In the genomic region with DNA sequence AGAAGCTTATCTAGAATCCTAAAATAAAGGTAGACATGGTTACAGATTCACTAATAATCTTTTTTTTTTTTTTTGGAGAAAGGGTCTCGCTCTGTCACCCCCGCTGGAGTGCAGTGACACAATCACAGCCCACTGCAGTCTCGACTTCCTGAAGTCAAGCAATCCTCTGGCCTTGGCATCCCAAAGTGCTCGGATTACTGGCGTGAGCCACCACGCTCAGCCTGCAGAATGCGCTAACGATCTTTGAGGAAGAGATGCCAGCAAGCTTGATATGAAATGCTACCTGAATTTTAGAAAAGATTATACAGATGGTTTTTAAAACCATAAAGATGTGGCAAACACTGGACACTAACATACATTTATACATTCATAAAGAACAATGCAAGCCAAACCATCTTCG, we compare ENCODE assay signal across 14 cellular contexts.
"Had no signal": no experiment of that assay in that cellular context is flagged by ENCODE, and none has a peak within 500 bp of the region (broad histone marks: within the 10 kb centered on the region; RNA-seq: fewer than 3 reads in every experiment).

No MANE protein-coding gene starts in this region.

- H3K9me3 ChIP-seq: left lung, right atrium auricular region, testis had no signal

- H3K4me3 ChIP-seq: left lung, right atrium auricular region, testis had no signal

- H3K4me3 Mint-ChIP-seq: activated naive CD4-positive, alpha-beta T cell treated with anti-CD3 and anti-CD28 coated beads, Interleukin-2, amount 10 ng/mL, durations not matched to agents 7 days and 5 days; stimulated activated naive CD8-positive, alpha-beta T cell treated with anti-CD3 and anti-CD28 coated beads, Interleukin-15, Interleukin-2, amounts not matched to agents 100 ng/mL and 50 ng/mL, for 24 hours had no signal

- H3K27me3 ChIP-seq: left lung, right atrium auricular region, testis had no signal

- ATAC-seq: esophagus mucosa, left lung, natural killer cell had no signal

- H3K27ac ChIP-seq: left lung, right atrium auricular region, testis had no signal

- H3K27ac Mint-ChIP-seq: activated naive CD4-positive, alpha-beta T cell treated with anti-CD3 and anti-CD28 coated beads, Interleukin-2, amount 10 ng/mL, durations not matched to agents 7 days and 5 days; activated T-helper 2 cell treated with anti-CD3 and anti-CD28 coated beads, Interferon-gamma antibody, Interleukin-2, Interleukin-4, amounts not matched to agents 10 μg/mL and 5 μg/mL and 100 μg/mL, durations not matched to agents 14 hours and 24 hours and 36 hours; natural killer cell; stimulated activated naive CD8-positive, alpha-beta T cell treated with anti-CD3 and anti-CD28 coated beads, Interleukin-15, Interleukin-2, amounts not matched to agents 100 ng/mL and 50 ng/mL, for 24 hours had no signal

- H3K9me3 Mint-ChIP-seq: activated naive CD4-positive, alpha-beta T cell treated with anti-CD3 and anti-CD28 coated beads, Interleukin-2, amount 10 ng/mL, durations not matched to agents 7 days and 5 days; activated T-helper 2 cell treated with anti-CD3 and anti-CD28 coated beads, Interferon-gamma antibody, Interleukin-2, Interleukin-4, amounts not matched to agents 10 μg/mL and 5 μg/mL and 100 μg/mL, durations not matched to agents 14 hours and 24 hours and 36 hours; natural killer cell; stimulated activated naive CD8-positive, alpha-beta T cell treated with anti-CD3 and anti-CD28 coated beads, Interleukin-15, Interleukin-2, amounts not matched to agents 100 ng/mL and 50 ng/mL, for 24 hours had no signal

- DNase-seq: activated CD4-positive, alpha-beta T cell treated with anti-CD3 and anti-CD28 coated beads, Interleukin-2, amount 50 U/mL, for 1 hour; activated CD8-positive, alpha-beta memory T cell treated with anti-CD3 and anti-CD28 coated beads for 24 hours; activated naive CD4-positive, alpha-beta T cell treated with anti-CD3 and anti-CD28 coated beads, Interleukin-2, amount 10 ng/mL, durations not matched to agents 7 days and 5 days; activated T-cell treated with anti-CD3 and anti-CD28 coated beads for 4 hours; amniotic stem cell; hypothalamus; kidney; natural killer cell; testis had no signal

- H3K27me3 Mint-ChIP-seq: activated naive CD4-positive, alpha-beta T cell treated with anti-CD3 and anti-CD28 coated beads, Interleukin-2, amount 10 ng/mL, durations not matched to agents 7 days and 5 days; stimulated activated naive CD8-positive, alpha-beta T cell treated with anti-CD3 and anti-CD28 coated beads, Interleukin-15, Interleukin-2, amounts not matched to agents 100 ng/mL and 50 ng/mL, for 24 hours had no signal
